20 cellular contexts compared by ENCODE assay signal in genomic region chr19:50550594-50550966, GRCh38. TPM values are rescaled to one million over a fixed set of nuclear protein-coding genes. Genes with fewer than 3 reads are reported as not detected.
DNase-seq lines count a peak whose midpoint lies in the region; ATAC-seq and TF ChIP-seq lines count a peak whose summit lies in the region.
"Had no signal": no experiment of that assay in that cellular context is flagged by ENCODE, and none has a peak within 500 bp of the region (broad histone marks: within the 10 kb centered on the region; RNA-seq: fewer than 3 reads in every experiment).

No MANE protein-coding gene starts in this region.

- H3F3A ChIP-seq in neural cell (ENCODE audit: insufficient read depth, low read length, poor library complexity, severe bottlenecking): no peaks in the 10 kb centered on the region

- no peak for ATAC-seq in upper lobe of left lung (ENCODE audit: low FRiP score in 2 of 2)
- ATAC-seq: natural killer cell treated with Interleukin-12 subunit alpha and Interleukin-12 subunit beta and Interleukin-15 and Interleukin-18, amount 100 ng/mL, for 72 hours had no signal

- H3K4me1 ChIP-seq in esophagus squamous epithelium: peaks cover 0 to 9% (median 4%) of the 10 kb centered on the region in 3 donors
- peaks cover 3 to 23% (median 8%) of the 10 kb centered on the region in 4 donors for H3K4me1 ChIP-seq in upper lobe of left lung

- H3K27ac ChIP-seq in angular gyrus (ENCODE audit: low read depth, low read length): peak overlapping the region; percentile 97
- H3K27ac ChIP-seq in esophagus squamous epithelium: peak overlapping the region in 3 of 4 donors; percentile 20 to 61 (median 46)
- H3K27ac ChIP-seq in neural cell (ENCODE audit: low read length): peak overlapping the region; percentile 93
- H3K27ac ChIP-seq in upper lobe of left lung: peak overlapping the region in 1 of 4 donors; percentile 39

- TF ChIP-seq EP300 in neural cell (conservative IDR thresholded peaks at IDR 0.05; ENCODE audit: poor library complexity, severe bottlenecking): no peak
- TF ChIP-seq EP300 in upper lobe of left lung (IDR thresholded peaks at IDR 0.05): no peak

- H3K36me3 ChIP-seq in esophagus squamous epithelium (no peaks in the 10 kb centered on the region), neural cell (ENCODE audit: insufficient read depth, low read length) (no peaks in the 10 kb centered on the region), upper lobe of left lung (no peaks in the 10 kb centered on the region)

- DNase-seq in esophagus squamous epithelium (lab: John Stamatoyannopoulos, UW): no peak
- DNase-seq in upper lobe of left lung: no peak
- no peak for DNase-seq in stimulated activated naive CD4-positive, alpha-beta T cell treated with Interleukin-2 at 50 U/mL for 16 hours (lab: John Stamatoyannopoulos, UW)
- DNase-seq in central memory CD4-positive, alpha-beta T cell: no peak
- DNase-seq in activated CD4-positive, alpha-beta T cell treated with anti-CD3 and anti-CD28 coated beads for 4 hours: no peak
- DNase-seq: activated CD4-positive, alpha-beta memory T cell treated with anti-CD3 and anti-CD28 coated beads, Interleukin-2, amount 10 ng/mL, durations not matched to agents 7 days and 5 days; activated naive CD4-positive, alpha-beta T cell treated with anti-CD3 and anti-CD28 coated beads for 36 hours; activated T-cell treated with anti-CD3 and anti-CD28 coated beads, Interleukin-2, amount 50 U/mL, for 1 hour; KBM-7; NCI-H1048; NCI-H2029 treated with DMSO at 0.1 percent for 48 hours; NCI-H510A; SHP77; T-helper 1 cell had no signal

- intact Hi-C loops in esophagus squamous epithelium (cut with DNase I): no loop called here

- WGBS in esophagus squamous epithelium, 2 donors: 43 to 48% methylated on average over 5 to 8 of the region's 8 CpGs
- 37 to 52% methylated on average over 6 to 8 of the region's 8 CpGs for WGBS in upper lobe of left lung, 2 donors

- H3K4me2 ChIP-seq in neural cell (ENCODE audit: low read length): peak overlapping the region; percentile 90

- H3K4me3 ChIP-seq in esophagus squamous epithelium (peak overlapping the region in 3 of 4 donors; percentile 32 to 53 (median 38)), neural cell (ENCODE audit: low read length) (peak overlapping the region; percentile 84), upper lobe of left lung (peak overlapping the region in 3 of 4 donors; percentile 8 to 37 (median 34))

- TF ChIP-seq RAD21 in neural cell (conservative IDR thresholded peaks at IDR 0.05): no peak

- H3K79me2 ChIP-seq in neural cell (replicated peaks; ENCODE audit: insufficient read depth, low read length): peaks cover 71% of the 10 kb centered on the region

- H4K20me1 ChIP-seq in neural cell (ENCODE audit: insufficient read depth): peaks cover 13% of the 10 kb centered on the region

- TF ChIP-seq POLR2A in esophagus squamous epithelium (IDR thresholded peaks at IDR 0.05) (no peak), upper lobe of left lung (IDR thresholded peaks at IDR 0.05) (no peak)

- peaks cover 0 to 91% (median 0%) of the 10 kb centered on the region in 4 donors for H3K27me3 ChIP-seq in esophagus squamous epithelium
- no peaks in the 10 kb centered on the region for H3K27me3 ChIP-seq in neural cell (ENCODE audit: insufficient read depth, low read depth, low read length)
- H3K27me3 ChIP-seq in upper lobe of left lung: peaks cover 0 to 9% (median 3%) of the 10 kb centered on the region in 4 donors

- H3K9me3 ChIP-seq in esophagus squamous epithelium (no peaks in the 10 kb centered on the region), neural cell (ENCODE audit: low read length) (no peaks in the 10 kb centered on the region), upper lobe of left lung (no peaks in the 10 kb centered on the region)

- no peak overlapping the region for H2AFZ ChIP-seq in neural cell (ENCODE audit: low read depth, low read length)

- H3K9ac ChIP-seq in neural cell (ENCODE audit: low read length): peak overlapping the region; percentile 96

- H3K9me2 ChIP-seq in neural cell (ENCODE audit: insufficient read depth, low read length): no peaks in the 10 kb centered on the region

- TF ChIP-seq CTCF in esophagus squamous epithelium (IDR thresholded peaks at IDR 0.05) (no peak), neural cell (IDR thresholded peaks at IDR 0.05; ENCODE audit: poor library complexity, severe bottlenecking) (no peak), upper lobe of left lung (IDR thresholded peaks at IDR 0.05) (no peak)

TF ChIP-seq in neural cell, 6 proteins besides CTCF, POLR2A, EP300 and RAD21:
- TF ChIP-seq MXI1 (conservative IDR thresholded peaks at IDR 0.05; ENCODE audit: poor library complexity, severe bottlenecking) (no peak), REST (IDR thresholded peaks at IDR 0.05; ENCODE audit: borderline replicate concordance) (peak; percentile 10)

RNA-seq across cellular contexts. Expression of gene LRRC4B, which starts 17.7 kb away (rescaled TPM):
- total RNA-seq in esophagus squamous epithelium: 1 to 10 TPM in 1 of 4 donors, under 1 TPM in 3; 0.18 to 1.5 (median 0.44) TPM
- polyA plus RNA-seq in neural cell: 83.1 and 98.9 TPM in 2 replicates
- polyA minus RNA-seq in neural cell: 151 and 186 TPM in 2 replicates
- total RNA-seq in upper lobe of left lung: 1 to 10 TPM in 4 of 6 donors, under 1 TPM in 2; 0.69 to 5.1 (median 1.7) TPM
- total RNA-seq: activated CD4-positive, alpha-beta memory T cell treated with anti-CD3 and anti-CD28 coated beads, Interleukin-2, amount 10 ng/mL, durations not matched to agents 7 days and 5 days; activated naive CD4-positive, alpha-beta T cell treated with anti-CD3 and anti-CD28 coated beads for 36 hours; natural killer cell treated with Interleukin-12 subunit alpha and Interleukin-12 subunit beta and Interleukin-15 and Interleukin-18, amount 100 ng/mL, for 72 hours had no signal

RNA-seq across cellular contexts. Expression of gene ASPDH, which starts 36.9 kb away (rescaled TPM):
- not detected for total RNA-seq in esophagus squamous epithelium
- 0.98 TPM in 1 of 2 replicates, not detected in the other for polyA plus RNA-seq in neural cell
- polyA minus RNA-seq in neural cell: not detected in 2 replicates
- total RNA-seq in upper lobe of left lung: not detected
- total RNA-seq: activated CD4-positive, alpha-beta memory T cell treated with anti-CD3 and anti-CD28 coated beads, Interleukin-2, amount 10 ng/mL, durations not matched to agents 7 days and 5 days; activated naive CD4-positive, alpha-beta T cell treated with anti-CD3 and anti-CD28 coated beads for 36 hours; Daoy; epithelial cell of proximal tubule; natural killer cell treated with Interleukin-12 subunit alpha and Interleukin-12 subunit beta and Interleukin-15 and Interleukin-18, amount 100 ng/mL, for 72 hours; renal cortical epithelial cell had no signal

RNA-seq across cellular contexts. Expression of gene JOSD2, which starts 39.6 kb away (rescaled TPM):
- total RNA-seq in esophagus squamous epithelium (10 to 100 TPM; 26.3 to 45.1 (median 34.9) TPM), upper lobe of left lung (10 to 100 TPM; 22.6 to 59.2 (median 40.1) TPM)
- polyA plus RNA-seq in neural cell: 6.6 and 10.7 TPM in 2 replicates
- 2.8 and 2.9 TPM in 2 replicates for polyA minus RNA-seq in neural cell

Comparison
In these comparisons a context has a peak if more than half of its experiments do, and no peak if none do; other contexts are left out.
1. H3K4me3 ChIP-seq: peak in every context shown above with its lines; median percentile 84 in neural cell; 38 in esophagus squamous epithelium; 34 in upper lobe of left lung.